Comparison of ENCODE assay signal across 24 cellular contexts in genomic region chr3:184764176-184764575, GRCh38. TPM values are rescaled to one million over a fixed set of nuclear protein-coding genes. Genes with fewer than 3 reads are reported as not detected.
DNase-seq lines count a peak whose midpoint lies in the region; ATAC-seq, FAIRE-seq and TF ChIP-seq lines count a peak whose summit lies in the region.
"Had no signal": no experiment of that assay in that cellular context is flagged by ENCODE, and none has a peak within 500 bp of the region (broad histone marks: within the 10 kb centered on the region; RNA-seq: fewer than 3 reads in every experiment).

No MANE protein-coding gene starts in this region.

- no peaks in the 10 kb centered on the region for H3K9me1 ChIP-seq in keratinocyte (ENCODE audit: control insufficient read depth, extremely low read depth, insufficient read depth, low read length)

- no peak for ATAC-seq in aorta (ENCODE audit: low FRiP score)
- no peak for ATAC-seq in body of pancreas
- ATAC-seq: CD8-positive, alpha-beta T cell had no signal

- peaks cover 38% of the 10 kb centered on the region for H3K4me1 ChIP-seq in mammary epithelial cell (ENCODE audit: insufficient read depth, low read length)
- no peaks in the 10 kb centered on the region for H3K4me1 ChIP-seq in breast epithelium
- H3K4me1 ChIP-seq in keratinocyte (ENCODE audit: control insufficient read depth, extremely low read depth, insufficient read depth, low read length) = peaks cover 36% of the 10 kb centered on the region
- no peaks in the 10 kb centered on the region for H3K4me1 ChIP-seq in aorta (ENCODE audit: control insufficient read depth in 1 of 2, insufficient read depth in 2 of 2, low read length in 2 of 2)
- H3K4me1 ChIP-seq in body of pancreas = peaks cover 41% of the 10 kb centered on the region
- H3K4me1 ChIP-seq: Caco-2, HAP-1 had no signal

- H3K9ac ChIP-seq in mammary epithelial cell (ENCODE audit: insufficient read depth, low read length) (no peak overlapping the region), keratinocyte (ENCODE audit: control insufficient read depth, extremely low read depth, insufficient read depth, low read length) (no peak overlapping the region)
- H3K9ac ChIP-seq: BLaER1 had no signal

- BruUV-seq in mammary epithelial cell (replicated peaks; lab: Mats Ljungman, UMichigan) = no TSS peak

- in situ Hi-C loops in mammary epithelial cell (cut with MboI; ENCODE audit: low sequenced_read_pairs in 2 of 2) = loop anchor here in 1 of 2 donors (10.0 kb wide), 1 partner anchor 109 kb away; no protein-coding TSS in a partner anchor

- H2AFZ ChIP-seq in mammary epithelial cell (ENCODE audit: low read depth, low read length) (no peak overlapping the region), keratinocyte (ENCODE audit: control insufficient read depth, low read length) (no peak overlapping the region)

- H3K36me3 ChIP-seq in mammary epithelial cell (ENCODE audit: insufficient read depth, low read length) = no peaks in the 10 kb centered on the region
- H3K36me3 ChIP-seq in breast epithelium = no peaks in the 10 kb centered on the region
- no peaks in the 10 kb centered on the region for H3K36me3 ChIP-seq in keratinocyte (ENCODE audit: control insufficient read depth in 2 of 2, extremely low read depth in 1 of 2, insufficient read depth in 2 of 2, low read length in 2 of 2)
- H3K36me3 ChIP-seq in aorta (ENCODE audit: control insufficient read depth in 1 of 2, insufficient read depth in 2 of 2, low read length in 1 of 2) = no peaks in the 10 kb centered on the region
- no peaks in the 10 kb centered on the region for H3K36me3 ChIP-seq in body of pancreas (replicated peaks in 1 of 2; ENCODE audit: insufficient read depth in 1 of 2, low read depth in 2 of 2)
- H3K36me3 ChIP-seq: BLaER1, HAP-1 had no signal

- DNase-seq in mammary epithelial cell (no peak), breast epithelium (ENCODE audit: low spot score in 2 of 2) (no peak), keratinocyte (ENCODE audit: low read depth, low spot score) (no peak), posterior vena cava (ENCODE audit: low spot score) (peak; percentile 1), aorta (peak; percentile 19 to 55), Kasumi-1 (lab: John Stamatoyannopoulos, UW) (no peak), DMS53 (lab: John Stamatoyannopoulos, UW) (no peak), body of pancreas (no peak)
- DNase-seq: Caco-2; CD4-positive, CD25-positive, alpha-beta regulatory T cell; CD8-positive, alpha-beta T cell; DMS 273 treated with DMSO at 0.1 percent for 48 hours; DMS79 treated with DMSO at 0.1 percent for 48 hours; GOT3; HFFc6 had no signal

- H3K79me2 ChIP-seq in mammary epithelial cell (ENCODE audit: insufficient read depth, low read length) = no peaks in the 10 kb centered on the region
- no peaks in the 10 kb centered on the region for H3K79me2 ChIP-seq in keratinocyte (ENCODE audit: control insufficient read depth, insufficient read depth, low read length)

- H3K9me3 ChIP-seq in mammary epithelial cell (replicated peaks; ENCODE audit: insufficient read depth, low read length) (no peaks in the 10 kb centered on the region), breast epithelium (no peaks in the 10 kb centered on the region), keratinocyte (ENCODE audit: control insufficient read depth, low read depth, low read length) (no peaks in the 10 kb centered on the region), aorta (ENCODE audit: control insufficient read depth, low read length) (no peaks in the 10 kb centered on the region), body of pancreas (no peaks in the 10 kb centered on the region)
- H3K9me3 ChIP-seq: BLaER1, Caco-2, HAP-1 had no signal

- dilution Hi-C loops in mammary epithelial cell (cut with HindIII; ENCODE audit: low sequenced_read_pairs) = no loop called here
- dilution Hi-C loops in keratinocyte (cut with MboI; ENCODE audit: extremely low pct_ligation_motif_present, low sequenced_read_pairs) = no loop called here

- no peak for TF ChIP-seq POLR2A in breast epithelium (IDR thresholded peaks at IDR 0.05)
- no peak for TF ChIP-seq POLR2A in body of pancreas (IDR thresholded peaks at IDR 0.05)

- no peak overlapping the region for H3K4me2 ChIP-seq in mammary epithelial cell (ENCODE audit: insufficient read depth, low read depth, low read length)
- no peak overlapping the region for H3K4me2 ChIP-seq in keratinocyte (ENCODE audit: control insufficient read depth, extremely low read depth, insufficient read depth, low read depth, low read length)

- H3K4me3 ChIP-seq in mammary epithelial cell (replicated peaks in 1 of 3; ENCODE audit: insufficient read depth in 1 of 3, low read depth in 2 of 3, low read length in 3 of 3) (no peak overlapping the region), breast epithelium (no peak overlapping the region), keratinocyte (ENCODE audit: control insufficient read depth in 2 of 3, extremely low read depth in 1 of 3, insufficient read depth in 2 of 3, low read depth in 1 of 3, low read length in 3 of 3) (no peak overlapping the region), aorta (ENCODE audit: low read length in 2 of 2) (no peak overlapping the region), body of pancreas (no peak overlapping the region)
- H3K4me3 ChIP-seq: BLaER1, HAP-1 had no signal

- 96% methylated on average over 4 of the region's 4 CpGs for WGBS in mammary epithelial cell (ENCODE audit: low coverage, missing lambda C conversion rate)
- WGBS in aorta, 2 donors = 94 to 98% methylated on average over 4 of the region's 4 CpGs
- 93 to 100% methylated on average over 4 of the region's 4 CpGs for WGBS in body of pancreas, 2 donors

- peak overlapping the region; percentile 99 for H3K27ac ChIP-seq in mammary epithelial cell (ENCODE audit: insufficient read depth, low read depth, low read length)
- no peak overlapping the region for H3K27ac ChIP-seq in breast epithelium
- peak overlapping the region; percentile 18 for H3K27ac ChIP-seq in keratinocyte (ENCODE audit: control insufficient read depth, insufficient read depth, low read length)
- no peak overlapping the region for H3K27ac ChIP-seq in aorta (ENCODE audit: low read depth in 1 of 2, low read length in 2 of 2)
- no peak overlapping the region for H3K27ac ChIP-seq in body of pancreas
- H3K27ac ChIP-seq: 22Rv1, BLaER1, C4-2B had no signal

- no peaks in the 10 kb centered on the region for H4K20me1 ChIP-seq in mammary epithelial cell (ENCODE audit: insufficient read depth, low read length)
- H4K20me1 ChIP-seq in keratinocyte (ENCODE audit: control insufficient read depth, extremely low read depth, insufficient read depth, low read length) = no peaks in the 10 kb centered on the region
- H4K20me1 ChIP-seq: BLaER1 had no signal

- no peaks in the 10 kb centered on the region for H3K27me3 ChIP-seq in mammary epithelial cell (ENCODE audit: insufficient read depth, low read length)
- H3K27me3 ChIP-seq in breast epithelium = no peaks in the 10 kb centered on the region
- no peaks in the 10 kb centered on the region for H3K27me3 ChIP-seq in keratinocyte (ENCODE audit: control insufficient read depth, extremely low read depth, insufficient read depth, low read length)
- H3K27me3 ChIP-seq in aorta (ENCODE audit: control insufficient read depth in 1 of 2, insufficient read depth in 2 of 2, low read length in 1 of 2) = no peaks in the 10 kb centered on the region
- no peaks in the 10 kb centered on the region for H3K27me3 ChIP-seq in body of pancreas
- H3K27me3 ChIP-seq: BLaER1 had no signal

- FAIRE-seq in keratinocyte (lab: Jason Lieb, UNC) = no peak
- FAIRE-seq: A204.1, D721Med, GM12892, GM19239, H54 had no signal

- TF ChIP-seq CTCF in mammary epithelial cell (conservative IDR thresholded peaks at IDR 0.05 in 1 of 2, IDR thresholded peaks at IDR 0.05 in 1 of 2; ENCODE audit: extremely low read depth in 1 of 2, insufficient read depth in 1 of 2, low read depth in 1 of 2, low read length in 2 of 2) = no peak
- TF ChIP-seq CTCF in breast epithelium (IDR thresholded peaks at IDR 0.05) = no peak
- no peak for TF ChIP-seq CTCF in keratinocyte (optimal IDR thresholded peaks at IDR 0.05 in 1 of 3, IDR thresholded peaks at IDR 0.05 in 1 of 3, conservative IDR thresholded peaks at IDR 0.05 in 1 of 3; ENCODE audit: extremely low read depth in 1 of 3, insufficient read depth in 2 of 3, low read length in 3 of 3)
- TF ChIP-seq CTCF in body of pancreas (IDR thresholded peaks at IDR 0.05) = no peak

- CTCF ChIA-PET in mammary epithelial cell (lab: Charles Lee; ENCODE audit: low non-redundant PET) = no interaction called here

- intact Hi-C loops in mammary epithelial cell (cut with micrococcal nuclease) = loop anchor here (10.0 kb wide), 1 partner anchor 399 kb away; the partner anchor contains the start of genes CLCN2 and POLR2H
- intact Hi-C loops in breast epithelium (cut with DNase I; ENCODE audit: low total_unique reads) = no loop called here
- intact Hi-C loops in posterior vena cava (cut with DNase I) = no loop called here
- intact Hi-C loops in aorta (cut with DNase I) = no loop called here
- intact Hi-C loops in body of pancreas (cut with DNase I) = no loop called here

RNA-seq across cellular contexts. Expression of gene VPS8, which starts 47.8 kb away (rescaled TPM):
- total RNA-seq in mammary epithelial cell (10 to 100 TPM; 42.1 to 68.8 TPM), breast epithelium (10 to 100 TPM; 52.2 to 86.3 (median 61.9) TPM), posterior vena cava (10 to 100 TPM; 58.8 to 66.8 TPM), aorta (100 to 1,000 TPM in 1 of 2 donors, 10 to 100 TPM in 1; 57.9 to 108 TPM), body of pancreas (10 to 100 TPM; 39.2 to 52.7 TPM)
- polyA plus RNA-seq in mammary epithelial cell (10.3 TPM), keratinocyte (14.9 to 28.4 TPM (median 27.3 TPM) in 3 replicates), aorta (10 to 100 TPM in 1 of 2 donors, 1 to 10 TPM in 1; 6.8 to 18.1 TPM)
- polyA minus RNA-seq in mammary epithelial cell (74.2 TPM), keratinocyte (45.7 to 74.6 TPM (median 48.0 TPM) in 3 replicates)
- 34.8 TPM for polyA plus RNA-seq in keratinocyte (2011; ENCODE audit: low read depth)
- polyA plus RNA-seq in keratinocyte (2011; cell fraction: cytosol; rRNA removed) = 10.8 and 23.7 TPM in 2 replicates
- 48.3 and 62.8 TPM in 2 replicates for polyA plus RNA-seq in keratinocyte (2011; cell fraction: nucleus; rRNA removed)
- polyA plus RNA-seq in keratinocyte (2012; ENCODE audit: low replicate concordance) = 14.8 and 15.6 TPM in 2 replicates
- 21.7 TPM for polyA minus RNA-seq in keratinocyte (2011; cell fraction: cytosol; rRNA and poly(A)+ RNA removed)
- 104 and 191 TPM in 2 replicates for polyA minus RNA-seq in keratinocyte (2011; cell fraction: nucleus; rRNA and poly(A)+ RNA removed)

RNA-seq across cellular contexts. Expression of gene MAGEF1, which starts 52.3 kb away (rescaled TPM):
- 10 to 100 TPM; 19.0 to 27.8 TPM for total RNA-seq in mammary epithelial cell
- polyA plus RNA-seq in mammary epithelial cell = 14.3 TPM
- 4.4 TPM for polyA minus RNA-seq in mammary epithelial cell
- total RNA-seq in breast epithelium = 10 to 100 TPM; 16.5 to 40.4 (median 38.3) TPM
- 8.4 to 11.8 TPM (median 11.4 TPM) in 3 replicates for polyA plus RNA-seq in keratinocyte
- 14.4 TPM for polyA plus RNA-seq in keratinocyte (2011; ENCODE audit: low read depth)
- 5.7 and 7.5 TPM in 2 replicates for polyA plus RNA-seq in keratinocyte (2011; cell fraction: cytosol; rRNA removed)
- 10.1 and 10.6 TPM in 2 replicates for polyA plus RNA-seq in keratinocyte (2011; cell fraction: nucleus; rRNA removed)
- polyA plus RNA-seq in keratinocyte (2012; ENCODE audit: low replicate concordance) = 10.9 and 13.9 TPM in 2 replicates
- 1.9 to 3.1 TPM (median 3.1 TPM) in 3 replicates for polyA minus RNA-seq in keratinocyte
- polyA minus RNA-seq in keratinocyte (2011; cell fraction: cytosol; rRNA and poly(A)+ RNA removed) = 5.2 TPM
- 2.7 and 4.3 TPM in 2 replicates for polyA minus RNA-seq in keratinocyte (2011; cell fraction: nucleus; rRNA and poly(A)+ RNA removed)
- total RNA-seq in posterior vena cava = 10 to 100 TPM; 29.6 to 31.3 TPM
- 10 to 100 TPM; 22.9 to 23.4 TPM for total RNA-seq in aorta
- 10 to 100 TPM; 17.9 to 34.2 TPM for polyA plus RNA-seq in aorta
- 10 to 100 TPM; 21.8 to 31.1 TPM for total RNA-seq in body of pancreas

Comparison
In these comparisons a context has a peak if more than half of its experiments do, and no peak if none do; other contexts are left out.
1. H3K27ac ChIP-seq: peak in mammary epithelial cell (single experiment) and keratinocyte (single experiment); none in breast epithelium (0 of 2), aorta (0 of 2) and body of pancreas (0 of 4).
2. DNase-seq: peak in posterior vena cava (single experiment) and aorta (2 of 2); none in mammary epithelial cell (single experiment), breast epithelium (0 of 2), keratinocyte (single experiment), Kasumi-1 (0 of 2), DMS53 (single experiment) and body of pancreas (0 of 4).